In genomic region chr11:7688238-7688826, GRCh38 we compare ENCODE assay signal across 8 cellular contexts. TPM values are rescaled to one million over a fixed set of nuclear protein-coding genes. Genes with fewer than 3 reads are reported as not detected.
A peak's percentile ranks its signal among the peaks of the same experiment; 100 is the strongest.
DNase-seq lines count a peak whose midpoint lies in the region; ATAC-seq and TF ChIP-seq lines count a peak whose summit lies in the region.

No MANE protein-coding gene starts in this region.

- H3K27me3 Mint-ChIP-seq in activated T-cell treated with anti-CD3 and anti-CD28 coated beads, Interleukin-2, amount 50 U/mL, for 4 hours (ENCODE audit: low read depth): peaks cover 23% of the 10 kb centered on the region

- no peak overlapping the region for H3K27ac ChIP-seq in spleen

- H3K9me3 Mint-ChIP-seq in activated T-cell treated with anti-CD3 and anti-CD28 coated beads, Interleukin-2, amount 50 U/mL, for 4 hours: no peaks in the 10 kb centered on the region

- 7 to 11% (median 10%) methylated on average over 4 of the region's 4 CpGs for WGBS in spleen, 5 donors

- peaks cover 0 to 53% (median 10%) of the 10 kb centered on the region in 7 donors for H3K27me3 ChIP-seq in spleen (replicated peaks in 1 of 7)

- no peaks in the 10 kb centered on the region for H3K9me3 ChIP-seq in spleen

- TF ChIP-seq POLR2A in spleen (IDR thresholded peaks at IDR 0.05): no peak

- H3K4me3 ChIP-seq in AG04449 (ENCODE audit: low read depth, low read length) (no peak overlapping the region), spleen (no peak overlapping the region)

- CTCF ChIA-PET in AG04449 (lab: Yijun Ruan, JAX): interaction anchor here (0.8 to 9.8 kb wide), 15 partner anchors 10 to 595 kb away, joined by 3 to 262 read pairs (median 5); partner anchors contain the start of genes CYB5R2 and PPFIBP2

- peak; percentile 69 for TF ChIP-seq CTCF in AG04449 (IDR thresholded peaks at IDR 0.05; ENCODE audit: insufficient read depth, low read length, missing control alignments)
- TF ChIP-seq CTCF in GM12873 (IDR thresholded peaks at IDR 0.05; ENCODE audit: insufficient read depth, low read depth, low read length, missing control alignments): peak; percentile 81
- TF ChIP-seq CTCF in spleen (IDR thresholded peaks at IDR 0.05 in 8 of 11, conservative IDR thresholded peaks at IDR 0.05 in 3 of 11): peak; percentile 32 to 78 (median 55)

- H3K36me3 Mint-ChIP-seq in activated T-cell treated with anti-CD3 and anti-CD28 coated beads, Interleukin-2, amount 50 U/mL, for 4 hours (ENCODE audit: insufficient read depth): no peaks in the 10 kb centered on the region

- POLR2A ChIA-PET in AG04449 (lab: Yijun Ruan, JAX): no interaction called here

- DNase-seq in AG04449 (ENCODE audit: low read depth, low spot score) (no peak), SKM-1 (lab: John Stamatoyannopoulos, UW; ENCODE audit: unreplicated experiment) (peak; percentile 41), germinal center (ENCODE audit: low spot score) (peak; percentile 33), spleen (no peak), NCI-H2029 treated with DMSO at 0.1 percent for 48 hours (lab: John Stamatoyannopoulos, UW) (no peak)
- no peak for DNase-seq in activated T-cell treated with anti-CD3 and anti-CD28 coated beads, Interleukin-2, amount 50 U/mL, for 4 hours

- no peaks in the 10 kb centered on the region for H3K4me1 ChIP-seq in spleen

- no peak overlapping the region for H3K4me3 Mint-ChIP-seq in activated T-cell treated with anti-CD3 and anti-CD28 coated beads, Interleukin-2, amount 50 U/mL, for 4 hours

- ATAC-seq in HG03159 (IDR thresholded peaks at IDR 0.05; ENCODE audit: unreplicated experiment): peak; percentile 83
- no peak for ATAC-seq in activated T-cell treated with anti-CD3 and anti-CD28 coated beads, Interleukin-2, amount 50 U/mL, for 4 hours

- no peaks in the 10 kb centered on the region for H3K4me1 Mint-ChIP-seq in activated T-cell treated with anti-CD3 and anti-CD28 coated beads, Interleukin-2, amount 50 U/mL, for 4 hours (ENCODE audit: low read depth)

- H3K36me3 ChIP-seq in spleen: no peaks in the 10 kb centered on the region

- intact Hi-C loops in spleen (cut with DNase I; ENCODE audit: low total_unique reads): loop anchor here (5.0 kb wide), 1 partner anchor 116 kb away; no protein-coding TSS in a partner anchor

RNA-seq across cellular contexts. Expression of gene CYB5R2, which starts 15.0 kb away (rescaled TPM):
- 1 to 10 TPM; 1.2 to 5.3 (median 2.7) TPM for total RNA-seq in spleen
- polyA plus RNA-seq in spleen: 1 to 10 TPM; 2.2 to 3.0 (median 3.0) TPM
- under 1 TPM; 0.63 to 0.71 (median 0.63) TPM for total RNA-seq in activated T-cell treated with anti-CD3 and anti-CD28 coated beads, Interleukin-2, amount 50 U/mL, for 4 hours

RNA-seq across cellular contexts. Expression of gene OVCH2, which starts 17.9 kb away (rescaled TPM):
- not detected for total RNA-seq in spleen
- not detected for polyA plus RNA-seq in spleen
- total RNA-seq in activated T-cell treated with anti-CD3 and anti-CD28 coated beads, Interleukin-2, amount 50 U/mL, for 4 hours: not detected

Comparison
In these comparisons a context has a peak if more than half of its experiments do, and no peak if none do; other contexts are left out.
1. DNase-seq: peak in SKM-1 (single experiment) and germinal center (single experiment); none in AG04449 (single experiment), spleen (single experiment), activated T-cell treated with anti-CD3 and anti-CD28 coated beads, Interleukin-2, amount 50 U/mL, for 4 hours (single experiment) and NCI-H2029 treated with DMSO at 0.1 percent for 48 hours (single experiment).
2. Peak in every context shown above with its lines, with median percentiles within 50 percentile points of each other: CTCF ChIP-seq.